Comparison of ENCODE assay signal across 9 cellular contexts in the genomic region with DNA sequence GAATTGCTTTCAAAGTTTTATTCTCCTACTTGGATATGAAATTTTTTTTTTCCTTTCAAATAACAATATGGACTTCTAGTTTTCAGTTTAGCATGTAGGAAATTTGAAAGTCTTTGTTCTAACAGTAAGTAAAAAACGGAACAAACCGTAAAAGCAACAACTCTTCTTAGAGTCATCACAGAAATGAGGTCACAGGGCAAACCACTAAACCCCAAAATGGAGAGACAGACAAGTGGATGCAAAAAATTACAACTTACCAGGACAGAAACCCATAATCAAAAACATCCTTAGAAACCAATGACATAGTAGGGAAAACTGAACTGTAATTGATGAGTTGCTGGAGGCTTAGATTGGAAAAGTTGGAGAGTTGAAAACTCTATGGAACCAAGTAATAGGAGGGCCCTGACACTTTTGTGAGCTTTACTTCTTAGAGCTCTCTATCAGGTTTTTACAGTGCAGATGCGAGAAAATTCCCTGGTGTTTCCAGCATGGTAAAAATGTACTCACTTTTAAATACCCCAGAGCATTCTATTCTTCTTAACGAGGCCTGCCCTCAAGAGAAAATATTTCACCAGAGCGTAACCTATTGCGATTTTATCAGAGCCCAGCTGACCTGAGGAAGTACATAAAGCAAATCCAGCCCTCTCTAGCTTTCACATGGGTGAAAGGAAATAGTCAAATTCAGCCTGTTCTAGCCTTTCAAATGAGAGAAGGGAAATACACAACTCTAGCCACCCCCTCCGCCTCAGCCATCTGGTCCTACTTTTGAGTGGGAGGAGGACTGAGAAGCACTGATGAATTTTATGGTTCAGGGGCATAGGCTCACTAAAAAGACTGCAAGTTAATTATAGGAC. TPM values are rescaled to one million over a fixed set of nuclear protein-coding genes. Genes with fewer than 3 reads are reported as not detected.
DNase-seq lines count a peak whose midpoint lies in the region; ATAC-seq and TF ChIP-seq lines count a peak whose summit lies in the region.
"Had no signal": no experiment of that assay in that cellular context is flagged by ENCODE, and none has a peak within 500 bp of the region (broad histone marks: within the 10 kb centered on the region; RNA-seq: fewer than 3 reads in every experiment).

No MANE protein-coding gene starts in this region.

- H3K36me3 ChIP-seq in spleen = no peaks in the 10 kb centered on the region

- ATAC-seq in HG03432 (IDR thresholded peaks at IDR 0.05; ENCODE audit: unreplicated experiment) (peak; percentile 73), foreskin keratinocyte (no peak)

- peak overlapping the region; percentile 0 for H3K4me3 Mint-ChIP-seq in T-helper 1 cell treated with Interleukin-12 subunit alpha and Interleukin-12 subunit beta and Interleukin-4 antibody, amounts not matched to agents 30 μg/mL and 1 μg/mL, for 36 hours
- H3K4me3 Mint-ChIP-seq in activated naive CD8-positive, alpha-beta T cell = no peak overlapping the region

- no peak overlapping the region for H3K4me3 ChIP-seq in spleen

- peaks cover 0 to 14% (median 2%) of the 10 kb centered on the region in 6 donors for H3K4me1 ChIP-seq in spleen
- H3K4me1 ChIP-seq in foreskin keratinocyte = no peaks in the 10 kb centered on the region

- TF ChIP-seq CTCF in spleen (IDR thresholded peaks at IDR 0.05 in 8 of 11, conservative IDR thresholded peaks at IDR 0.05 in 3 of 11) = no peak
- no peak for TF ChIP-seq CTCF in foreskin keratinocyte (conservative IDR thresholded peaks at IDR 0.05)

- TF ChIP-seq POLR2A in spleen (IDR thresholded peaks at IDR 0.05) = no peak

- H3K4me1 Mint-ChIP-seq in T-helper 1 cell treated with Interleukin-12 subunit alpha and Interleukin-12 subunit beta and Interleukin-4 antibody, amounts not matched to agents 30 μg/mL and 1 μg/mL, for 36 hours (ENCODE audit: low read depth) = peaks cover 12% of the 10 kb centered on the region
- peaks cover 24% of the 10 kb centered on the region for H3K4me1 Mint-ChIP-seq in activated naive CD8-positive, alpha-beta T cell (ENCODE audit: low read depth)

- H3K27ac ChIP-seq in spleen (peak overlapping the region in 7 of 8 donors; percentile 36 to 75 (median 68)), foreskin keratinocyte (no peak overlapping the region)

- H3K9me3 ChIP-seq in spleen = peaks cover 0 to 2% (median 0%) of the 10 kb centered on the region in 8 donors

- WGBS in spleen, 5 donors = 53 to 70% (median 59%) methylated on average over 7 of the region's 7 CpGs

- H3K36me3 Mint-ChIP-seq in T-helper 1 cell treated with Interleukin-12 subunit alpha and Interleukin-12 subunit beta and Interleukin-4 antibody, amounts not matched to agents 30 μg/mL and 1 μg/mL, for 36 hours (ENCODE audit: low read depth) = peaks cover 5% of the 10 kb centered on the region
- no peaks in the 10 kb centered on the region for H3K36me3 Mint-ChIP-seq in activated naive CD8-positive, alpha-beta T cell

- DNase-seq in T-helper 1 cell (no peak), spleen (peak; percentile 73), GOT3 (lab: John Stamatoyannopoulos, UW) (no peak), foreskin keratinocyte (no peak), NCI-H2029 (lab: John Stamatoyannopoulos, UW) (no peak)

- peaks cover under 1% of the 10 kb centered on the region for H3K9me3 Mint-ChIP-seq in T-helper 1 cell treated with Interleukin-12 subunit alpha and Interleukin-12 subunit beta and Interleukin-4 antibody, amounts not matched to agents 30 μg/mL and 1 μg/mL, for 36 hours
- H3K9me3 Mint-ChIP-seq in activated naive CD8-positive, alpha-beta T cell (ENCODE audit: low read depth) = no peaks in the 10 kb centered on the region

- H3K27me3 ChIP-seq in spleen (replicated peaks in 1 of 7) (no peaks in the 10 kb centered on the region), foreskin keratinocyte (no peaks in the 10 kb centered on the region)

- peak overlapping the region; percentile 17 for H3K27ac Mint-ChIP-seq in T-helper 1 cell treated with Interleukin-12 subunit alpha and Interleukin-12 subunit beta and Interleukin-4 antibody, amounts not matched to agents 30 μg/mL and 1 μg/mL, for 36 hours
- H3K27ac Mint-ChIP-seq in activated naive CD8-positive, alpha-beta T cell = peak overlapping the region; percentile 30

- intact Hi-C loops in spleen (cut with DNase I; ENCODE audit: low total_unique reads) = no loop called here

- no peaks in the 10 kb centered on the region for H3K27me3 Mint-ChIP-seq in T-helper 1 cell treated with Interleukin-12 subunit alpha and Interleukin-12 subunit beta and Interleukin-4 antibody, amounts not matched to agents 30 μg/mL and 1 μg/mL, for 36 hours (ENCODE audit: low read depth)
- H3K27me3 Mint-ChIP-seq in activated naive CD8-positive, alpha-beta T cell = no peaks in the 10 kb centered on the region

RNA-seq across cellular contexts. Expression of a gene that starts 39.2 kb away (rescaled TPM):
- total RNA-seq in spleen = under 1 TPM in 3 of 7 donors, not detected in 4; 0.32 to 0.50 (median 0.46) TPM
- polyA plus RNA-seq in spleen = under 1 TPM; 0.14 to 0.54 (median 0.20) TPM
- not detected in 2 replicates for total RNA-seq in foreskin keratinocyte
- polyA plus RNA-seq in foreskin keratinocyte = not detected in 2 replicates
- polyA plus RNA-seq: liver had no signal
